Comparison of ENCODE assay signal across 32 cellular contexts in the genomic region with DNA sequence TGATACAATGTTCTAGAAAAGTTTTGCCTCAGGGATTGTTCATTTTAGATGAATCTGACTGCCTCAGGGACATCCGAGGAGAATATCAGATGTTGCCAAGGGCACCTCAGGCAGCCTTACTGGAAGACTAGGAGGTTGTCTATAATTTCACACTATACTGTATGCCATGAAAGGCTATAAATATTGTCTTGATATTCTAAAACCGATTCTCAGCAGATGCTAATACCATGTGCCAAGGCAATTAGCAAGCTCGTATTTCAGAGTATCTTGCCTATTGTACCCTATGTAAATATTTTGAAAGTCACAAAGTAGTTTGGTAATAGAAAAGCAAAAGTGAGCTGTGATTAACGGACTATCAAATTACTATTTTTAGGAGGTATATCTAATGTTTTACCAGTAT. TPM values are rescaled to one million over a fixed set of nuclear protein-coding genes. Genes with fewer than 3 reads are reported as not detected.
DNase-seq lines count a peak whose midpoint lies in the region; ATAC-seq and TF ChIP-seq lines count a peak whose summit lies in the region.
"Had no signal": no experiment of that assay in that cellular context is flagged by ENCODE, and none has a peak within 500 bp of the region (broad histone marks: within the 10 kb centered on the region; RNA-seq: fewer than 3 reads in every experiment).

No MANE protein-coding gene starts in this region.

- H3K4me1 ChIP-seq in endodermal cell (ENCODE audit: control insufficient read depth, insufficient read depth, low read length), result no peaks in the 10 kb centered on the region
- H3K4me1 ChIP-seq: sigmoid colon, testis, vagina had no signal

- 71 to 73% methylated on average over 2 to 4 of the region's 4 CpGs for WGBS in endodermal cell (ENCODE audit: insufficient coverage in 1 of 2, insufficient read length in 1 of 2), 2 experiments

- H3K36me3 ChIP-seq in endodermal cell (ENCODE audit: control insufficient read depth, insufficient read depth, low read length), result no peaks in the 10 kb centered on the region
- H3K36me3 ChIP-seq: MG63, neutrophil, prostate gland, sigmoid colon, vagina had no signal

- TF ChIP-seq CTCF in GM20000 (IDR thresholded peaks at IDR 0.05; ENCODE audit: extremely low read depth, missing control alignments) (no peak), endodermal cell (conservative IDR thresholded peaks at IDR 0.05) (no peak)

- H3K9me3 ChIP-seq in endodermal cell (ENCODE audit: control insufficient read depth, low read length), result no peaks in the 10 kb centered on the region
- H3K9me3 ChIP-seq: MG63, neutrophil, prostate gland, sigmoid colon, testis, vagina had no signal

- no peaks in the 10 kb centered on the region for H3K27me3 ChIP-seq in endodermal cell (ENCODE audit: control insufficient read depth, insufficient read depth, low read length, poor library complexity, severe bottlenecking)
- H3K27me3 ChIP-seq: MG63, neutrophil, sigmoid colon, testis, vagina had no signal

- H3K4me3 ChIP-seq in endodermal cell (ENCODE audit: low read length), result no peak overlapping the region
- H3K4me3 ChIP-seq: K562, MG63, prostate gland, sigmoid colon, SK-N-MC, testis, vagina had no signal

- no peaks in the 10 kb centered on the region for H3K36me3 Mint-ChIP-seq in endodermal cell (ENCODE audit: low read depth)
- H3K36me3 Mint-ChIP-seq: activated naive CD8-positive, alpha-beta T cell; CD4-positive, alpha-beta memory T cell; stimulated activated memory B cell treated with anti-CD40 and anti-IgM and Interleukin-4, amounts not matched to agents 10 μg/mL and 1 μg/mL and 100 μg/mL, for 72 hours had no signal

- H3K27ac ChIP-seq in endodermal cell (ENCODE audit: low read depth, low read length), result no peak overlapping the region
- H3K27ac ChIP-seq: neutrophil, prostate gland, sigmoid colon, SK-N-MC, testis, vagina had no signal

- peaks cover 19% of the 10 kb centered on the region for H3K4me1 Mint-ChIP-seq in endodermal cell
- H3K4me1 Mint-ChIP-seq: CD4-positive, alpha-beta memory T cell; stimulated activated memory B cell treated with anti-CD40 and anti-IgM and Interleukin-4, amounts not matched to agents 10 μg/mL and 1 μg/mL and 100 μg/mL, for 72 hours had no signal

- H3K9me3 Mint-ChIP-seq in endodermal cell, result no peaks in the 10 kb centered on the region
- H3K9me3 Mint-ChIP-seq: activated CD8-positive, alpha-beta T cell treated with anti-CD3 and anti-CD28 coated beads for 36 hours; H9; stimulated activated memory B cell treated with anti-CD40 and anti-IgM and Interleukin-4, amounts not matched to agents 10 μg/mL and 1 μg/mL and 100 μg/mL, for 72 hours; T-helper 1 cell treated with Interleukin-12 subunit alpha and Interleukin-12 subunit beta and Interleukin-4 antibody, amounts not matched to agents 30 μg/mL and 1 μg/mL, for 36 hours had no signal

- H3K27me3 Mint-ChIP-seq in endodermal cell (ENCODE audit: insufficient read depth), result no peaks in the 10 kb centered on the region
- H3K27me3 Mint-ChIP-seq: activated CD8-positive, alpha-beta T cell treated with anti-CD3 and anti-CD28 coated beads for 36 hours; activated naive CD8-positive, alpha-beta T cell; CD4-positive, alpha-beta memory T cell; stimulated activated memory B cell treated with anti-CD40 and anti-IgM and Interleukin-4, amounts not matched to agents 10 μg/mL and 1 μg/mL and 100 μg/mL, for 72 hours had no signal

- H3K4me3 Mint-ChIP-seq in endodermal cell, result no peak overlapping the region
- H3K4me3 Mint-ChIP-seq: activated CD8-positive, alpha-beta T cell treated with anti-CD3 and anti-CD28 coated beads for 36 hours; activated naive CD8-positive, alpha-beta T cell; CD4-positive, alpha-beta memory T cell; H9; stimulated activated memory B cell treated with anti-CD40 and anti-IgM and Interleukin-4, amounts not matched to agents 10 μg/mL and 1 μg/mL and 100 μg/mL, for 72 hours; T-helper 1 cell treated with Interleukin-12 subunit alpha and Interleukin-12 subunit beta and Interleukin-4 antibody, amounts not matched to agents 30 μg/mL and 1 μg/mL, for 36 hours had no signal

- H3K27ac Mint-ChIP-seq in endodermal cell, result no peak overlapping the region
- H3K27ac Mint-ChIP-seq: activated CD8-positive, alpha-beta T cell treated with anti-CD3 and anti-CD28 coated beads for 36 hours; activated naive CD8-positive, alpha-beta T cell; CD4-positive, alpha-beta memory T cell; H9; stimulated activated memory B cell treated with anti-CD40 and anti-IgM and Interleukin-4, amounts not matched to agents 10 μg/mL and 1 μg/mL and 100 μg/mL, for 72 hours; T-helper 1 cell treated with Interleukin-12 subunit alpha and Interleukin-12 subunit beta and Interleukin-4 antibody, amounts not matched to agents 30 μg/mL and 1 μg/mL, for 36 hours had no signal

- no peak overlapping the region for H3K9ac ChIP-seq in endodermal cell (ENCODE audit: extremely low read depth, low read length, poor library complexity, severe bottlenecking)

- no peak for ATAC-seq in HG02852 (IDR thresholded peaks at IDR 0.05; ENCODE audit: unreplicated experiment)
- ATAC-seq: activated CD8-positive, alpha-beta T cell treated with anti-CD3 and anti-CD28 coated beads for 36 hours; K562; stimulated activated memory B cell treated with anti-CD40 and anti-IgM and Interleukin-4, amounts not matched to agents 10 μg/mL and 1 μg/mL and 100 μg/mL, for 72 hours had no signal

- DNase-seq in NCI-H345 (lab: John Stamatoyannopoulos, UW) (peak; percentile 6), NCI-H345 treated with DMSO at 0.1 percent for 48 hours (lab: John Stamatoyannopoulos, UW; ENCODE audit: unreplicated experiment) (no peak), NCI-H2081 treated with DMSO at 0.1 percent for 48 hours (lab: John Stamatoyannopoulos, UW) (peak; percentile 90), SHP77 (lab: John Stamatoyannopoulos, UW) (peak; percentile 50 to 52), GM03348 (ENCODE audit: low spot score) (no peak), GM20000 (ENCODE audit: low spot score) (no peak), endodermal cell (no peak)
- DNase-seq: activated CD4-positive, alpha-beta T cell treated with anti-CD3 and anti-CD28 coated beads for 1 hour; activated CD8-positive, alpha-beta T cell treated with anti-CD3 and anti-CD28 coated beads for 36 hours; anterior cingulate cortex; CD4-positive, alpha-beta memory T cell; effector CD8-positive, alpha-beta T cell; erythroblast; H9; islet precursor cell; MG63; NCI-H187; NCI-H526 treated with DMSO at 0.1 percent for 48 hours; RPMI8226; sigmoid colon; stimulated activated CD4-positive, alpha-beta T cell treated with anti-CD3 and anti-CD28 coated beads, Interleukin-4, amount 100 ng/mL, for 4 hours; testis had no signal

RNA-seq across cellular contexts. Expression of gene SPOCK3, which starts 15.2 kb away (rescaled TPM):
- total RNA-seq in endodermal cell, result 10 to 100 TPM; 21.1 to 22.5 TPM
- 3.0 TPM for polyA plus RNA-seq in endodermal cell (2013, experiment 1 of 2)
- polyA plus RNA-seq in endodermal cell (2013, experiment 2 of 2), result 2.9 TPM
- total RNA-seq: A673; activated CD8-positive, alpha-beta T cell treated with anti-CD3 and anti-CD28 coated beads for 36 hours; CD4-positive, alpha-beta memory T cell; K562 had no signal
- polyA plus RNA-seq: CD4-positive, alpha-beta memory T cell; K562 had no signal

Comparison
In these comparisons a context has a peak if more than half of its experiments do, and no peak if none do; other contexts are left out.
1. DNase-seq: peak in NCI-H345 (single experiment), NCI-H2081 treated with DMSO at 0.1 percent for 48 hours (single experiment) and SHP77 (2 of 2); none in NCI-H345 treated with DMSO at 0.1 percent for 48 hours (single experiment), GM03348 (single experiment), GM20000 (single experiment) and endodermal cell (single experiment).